Comparison of ENCODE assay signal across 2 cellular contexts in the genomic region with DNA sequence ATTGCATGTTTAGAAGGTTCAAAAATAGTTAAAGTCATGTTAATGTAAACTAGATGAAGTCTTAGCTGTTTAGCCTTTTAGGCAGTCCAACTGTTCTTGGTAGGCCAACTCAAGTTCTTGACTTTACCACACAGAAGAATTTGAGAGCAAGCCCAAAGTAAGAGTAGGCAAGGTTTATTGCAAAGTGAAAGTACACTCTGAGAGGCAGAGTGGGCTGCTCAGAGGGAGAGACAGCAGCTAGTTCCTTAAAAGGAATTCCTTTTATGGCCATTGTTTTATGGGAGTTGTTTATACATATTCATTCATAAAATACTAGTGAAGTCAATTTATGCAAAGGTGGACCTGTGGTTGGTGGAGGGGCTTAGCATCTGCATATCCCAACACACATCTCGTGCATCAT.
TF ChIP-seq lines count a peak whose summit lies in the region.

No MANE protein-coding gene starts in this region.

TF ChIP-seq in SK-N-SH, 30 proteins besides CTCF, POLR2A, EP300 and RAD21:
- TF ChIP-seq RXRA (IDR thresholded peaks at IDR 0.05; ENCODE audit: borderline replicate concordance, low read depth), result no peak
- no peak for TF ChIP-seq RFX5 (IDR thresholded peaks at IDR 0.05; ENCODE audit: low read length)
- no peak for TF ChIP-seq YY1 (IDR thresholded peaks at IDR 0.05; ENCODE audit: low read depth)
- no peak for TF ChIP-seq CHD2 (IDR thresholded peaks at IDR 0.05; ENCODE audit: low read length, partially characterized antibody)
- TF ChIP-seq GABPA (IDR thresholded peaks at IDR 0.05; ENCODE audit: low read depth), result no peak
- TF ChIP-seq, protein P1, sequence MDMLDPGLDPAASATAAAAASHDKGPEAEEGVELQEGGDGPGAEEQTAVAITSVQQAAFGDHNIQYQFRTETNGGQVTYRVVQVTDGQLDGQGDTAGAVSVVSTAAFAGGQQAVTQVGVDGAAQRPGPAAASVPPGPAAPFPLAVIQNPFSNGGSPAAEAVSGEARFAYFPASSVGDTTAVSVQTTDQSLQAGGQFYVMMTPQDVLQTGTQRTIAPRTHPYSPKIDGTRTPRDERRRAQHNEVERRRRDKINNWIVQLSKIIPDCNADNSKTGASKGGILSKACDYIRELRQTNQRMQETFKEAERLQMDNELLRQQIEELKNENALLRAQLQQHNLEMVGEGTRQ (IDR thresholded peaks at IDR 0.05; ENCODE audit: borderline replicate concordance, low read depth, low read length), result no peak
- TF ChIP-seq EZH2phosphoT487 (IDR thresholded peaks at IDR 0.05; ENCODE audit: borderline replicate concordance, low read depth), result no peak
- TF ChIP-seq MEF2A (IDR thresholded peaks at IDR 0.05; ENCODE audit: borderline replicate concordance, low read depth), result no peak
- no peak for TF ChIP-seq SIN3A (IDR thresholded peaks at IDR 0.05; ENCODE audit: borderline replicate concordance, low read depth, low read length)
- TF ChIP-seq NFIC (IDR thresholded peaks at IDR 0.05; ENCODE audit: borderline replicate concordance), result no peak
- TF ChIP-seq JUND (IDR thresholded peaks at IDR 0.05), result no peak
- TF ChIP-seq, protein P2, sequence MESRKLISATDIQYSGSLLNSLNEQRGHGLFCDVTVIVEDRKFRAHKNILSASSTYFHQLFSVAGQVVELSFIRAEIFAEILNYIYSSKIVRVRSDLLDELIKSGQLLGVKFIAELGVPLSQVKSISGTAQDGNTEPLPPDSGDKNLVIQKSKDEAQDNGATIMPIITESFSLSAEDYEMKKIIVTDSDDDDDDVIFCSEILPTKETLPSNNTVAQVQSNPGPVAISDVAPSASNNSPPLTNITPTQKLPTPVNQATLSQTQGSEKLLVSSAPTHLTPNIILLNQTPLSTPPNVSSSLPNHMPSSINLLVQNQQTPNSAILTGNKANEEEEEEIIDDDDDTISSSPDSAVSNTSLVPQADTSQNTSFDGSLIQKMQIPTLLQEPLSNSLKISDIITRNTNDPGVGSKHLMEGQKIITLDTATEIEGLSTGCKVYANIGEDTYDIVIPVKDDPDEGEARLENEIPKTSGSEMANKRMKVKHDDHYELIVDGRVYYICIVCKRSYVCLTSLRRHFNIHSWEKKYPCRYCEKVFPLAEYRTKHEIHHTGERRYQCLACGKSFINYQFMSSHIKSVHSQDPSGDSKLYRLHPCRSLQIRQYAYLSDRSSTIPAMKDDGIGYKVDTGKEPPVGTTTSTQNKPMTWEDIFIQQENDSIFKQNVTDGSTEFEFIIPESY (IDR thresholded peaks at IDR 0.05; ENCODE audit: borderline replicate concordance, low read depth), result no peak
- no peak for TF ChIP-seq FOXJ3 (CRISPR knock-in tag; IDR thresholded peaks at IDR 0.05)
- TF ChIP-seq NRF1 (IDR thresholded peaks at IDR 0.05; ENCODE audit: low read depth, low read length), result no peak

TF ChIP-seq in SK-N-SH treated with all-trans-retinoic acid at 6 μM for 48 hours, 23 proteins besides CTCF, POLR2A, EP300 and RAD21 (continued from another document):
- no peak for TF ChIP-seq ZC3H10 (CRISPR knock-in tag; IDR thresholded peaks at IDR 0.05)
- no peak for TF ChIP-seq ZNF8 (CRISPR knock-in tag; IDR thresholded peaks at IDR 0.05)
- TF ChIP-seq, protein P3, sequence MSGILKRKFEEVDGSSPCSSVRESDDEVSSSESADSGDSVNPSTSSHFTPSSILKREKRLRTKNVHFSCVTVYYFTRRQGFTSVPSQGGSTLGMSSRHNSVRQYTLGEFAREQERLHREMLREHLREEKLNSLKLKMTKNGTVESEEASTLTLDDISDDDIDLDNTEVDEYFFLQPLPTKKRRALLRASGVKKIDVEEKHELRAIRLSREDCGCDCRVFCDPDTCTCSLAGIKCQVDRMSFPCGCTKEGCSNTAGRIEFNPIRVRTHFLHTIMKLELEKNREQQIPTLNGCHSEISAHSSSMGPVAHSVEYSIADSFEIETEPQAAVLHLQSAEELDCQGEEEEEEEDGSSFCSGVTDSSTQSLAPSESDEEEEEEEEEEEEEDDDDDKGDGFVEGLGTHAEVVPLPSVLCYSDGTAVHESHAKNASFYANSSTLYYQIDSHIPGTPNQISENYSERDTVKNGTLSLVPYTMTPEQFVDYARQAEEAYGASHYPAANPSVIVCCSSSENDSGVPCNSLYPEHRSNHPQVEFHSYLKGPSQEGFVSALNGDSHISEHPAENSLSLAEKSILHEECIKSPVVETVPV (CRISPR knock-in tag; IDR thresholded peaks at IDR 0.05), result no peak
- TF ChIP-seq SNAI2 (CRISPR knock-in tag; IDR thresholded peaks at IDR 0.05), result no peak
- TF ChIP-seq ZFP30 (CRISPR knock-in tag; IDR thresholded peaks at IDR 0.05), result no peak
- TF ChIP-seq, protein P4, sequence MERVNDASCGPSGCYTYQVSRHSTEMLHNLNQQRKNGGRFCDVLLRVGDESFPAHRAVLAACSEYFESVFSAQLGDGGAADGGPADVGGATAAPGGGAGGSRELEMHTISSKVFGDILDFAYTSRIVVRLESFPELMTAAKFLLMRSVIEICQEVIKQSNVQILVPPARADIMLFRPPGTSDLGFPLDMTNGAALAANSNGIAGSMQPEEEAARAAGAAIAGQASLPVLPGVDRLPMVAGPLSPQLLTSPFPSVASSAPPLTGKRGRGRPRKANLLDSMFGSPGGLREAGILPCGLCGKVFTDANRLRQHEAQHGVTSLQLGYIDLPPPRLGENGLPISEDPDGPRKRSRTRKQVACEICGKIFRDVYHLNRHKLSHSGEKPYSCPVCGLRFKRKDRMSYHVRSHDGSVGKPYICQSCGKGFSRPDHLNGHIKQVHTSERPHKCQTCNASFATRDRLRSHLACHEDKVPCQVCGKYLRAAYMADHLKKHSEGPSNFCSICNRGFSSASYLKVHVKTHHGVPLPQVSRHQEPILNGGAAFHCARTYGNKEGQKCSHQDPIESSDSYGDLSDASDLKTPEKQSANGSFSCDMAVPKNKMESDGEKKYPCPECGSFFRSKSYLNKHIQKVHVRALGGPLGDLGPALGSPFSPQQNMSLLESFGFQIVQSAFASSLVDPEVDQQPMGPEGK (CRISPR knock-in tag; IDR thresholded peaks at IDR 0.05; ENCODE audit: borderline replicate concordance), result no peak
- TF ChIP-seq, protein P5, sequence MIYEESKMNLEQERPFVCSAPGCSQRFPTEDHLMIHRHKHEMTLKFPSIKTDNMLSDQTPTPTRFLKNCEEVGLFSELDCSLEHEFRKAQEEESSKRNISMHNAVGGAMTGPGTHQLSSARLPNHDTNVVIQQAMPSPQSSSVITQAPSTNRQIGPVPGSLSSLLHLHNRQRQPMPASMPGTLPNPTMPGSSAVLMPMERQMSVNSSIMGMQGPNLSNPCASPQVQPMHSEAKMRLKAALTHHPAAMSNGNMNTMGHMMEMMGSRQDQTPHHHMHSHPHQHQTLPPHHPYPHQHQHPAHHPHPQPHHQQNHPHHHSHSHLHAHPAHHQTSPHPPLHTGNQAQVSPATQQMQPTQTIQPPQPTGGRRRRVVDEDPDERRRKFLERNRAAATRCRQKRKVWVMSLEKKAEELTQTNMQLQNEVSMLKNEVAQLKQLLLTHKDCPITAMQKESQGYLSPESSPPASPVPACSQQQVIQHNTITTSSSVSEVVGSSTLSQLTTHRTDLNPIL (CRISPR knock-in tag; IDR thresholded peaks at IDR 0.05; ENCODE audit: low read depth), result no peak
- TF ChIP-seq, protein P6, sequence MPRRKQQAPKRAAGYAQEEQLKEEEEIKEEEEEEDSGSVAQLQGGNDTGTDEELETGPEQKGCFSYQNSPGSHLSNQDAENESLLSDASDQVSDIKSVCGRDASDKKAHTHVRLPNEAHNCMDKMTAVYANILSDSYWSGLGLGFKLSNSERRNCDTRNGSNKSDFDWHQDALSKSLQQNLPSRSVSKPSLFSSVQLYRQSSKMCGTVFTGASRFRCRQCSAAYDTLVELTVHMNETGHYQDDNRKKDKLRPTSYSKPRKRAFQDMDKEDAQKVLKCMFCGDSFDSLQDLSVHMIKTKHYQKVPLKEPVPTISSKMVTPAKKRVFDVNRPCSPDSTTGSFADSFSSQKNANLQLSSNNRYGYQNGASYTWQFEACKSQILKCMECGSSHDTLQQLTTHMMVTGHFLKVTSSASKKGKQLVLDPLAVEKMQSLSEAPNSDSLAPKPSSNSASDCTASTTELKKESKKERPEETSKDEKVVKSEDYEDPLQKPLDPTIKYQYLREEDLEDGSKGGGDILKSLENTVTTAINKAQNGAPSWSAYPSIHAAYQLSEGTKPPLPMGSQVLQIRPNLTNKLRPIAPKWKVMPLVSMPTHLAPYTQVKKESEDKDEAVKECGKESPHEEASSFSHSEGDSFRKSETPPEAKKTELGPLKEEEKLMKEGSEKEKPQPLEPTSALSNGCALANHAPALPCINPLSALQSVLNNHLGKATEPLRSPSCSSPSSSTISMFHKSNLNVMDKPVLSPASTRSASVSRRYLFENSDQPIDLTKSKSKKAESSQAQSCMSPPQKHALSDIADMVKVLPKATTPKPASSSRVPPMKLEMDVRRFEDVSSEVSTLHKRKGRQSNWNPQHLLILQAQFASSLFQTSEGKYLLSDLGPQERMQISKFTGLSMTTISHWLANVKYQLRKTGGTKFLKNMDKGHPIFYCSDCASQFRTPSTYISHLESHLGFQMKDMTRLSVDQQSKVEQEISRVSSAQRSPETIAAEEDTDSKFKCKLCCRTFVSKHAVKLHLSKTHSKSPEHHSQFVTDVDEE (CRISPR knock-in tag; IDR thresholded peaks at IDR 0.05), result no peak
- no peak for TF ChIP-seq PPARA (CRISPR knock-in tag; IDR thresholded peaks at IDR 0.05; ENCODE audit: borderline replicate concordance)
- no peak for TF ChIP-seq ZNF70 (CRISPR knock-in tag; IDR thresholded peaks at IDR 0.05)
- TF ChIP-seq ISL1 (CRISPR knock-in tag; IDR thresholded peaks at IDR 0.05), result no peak
- no peak for TF ChIP-seq ZNF565 (CRISPR knock-in tag; conservative IDR thresholded peaks at IDR 0.05; ENCODE audit: low read depth)
